1 cellular context compared by ENCODE assay signal in the genomic region with DNA sequence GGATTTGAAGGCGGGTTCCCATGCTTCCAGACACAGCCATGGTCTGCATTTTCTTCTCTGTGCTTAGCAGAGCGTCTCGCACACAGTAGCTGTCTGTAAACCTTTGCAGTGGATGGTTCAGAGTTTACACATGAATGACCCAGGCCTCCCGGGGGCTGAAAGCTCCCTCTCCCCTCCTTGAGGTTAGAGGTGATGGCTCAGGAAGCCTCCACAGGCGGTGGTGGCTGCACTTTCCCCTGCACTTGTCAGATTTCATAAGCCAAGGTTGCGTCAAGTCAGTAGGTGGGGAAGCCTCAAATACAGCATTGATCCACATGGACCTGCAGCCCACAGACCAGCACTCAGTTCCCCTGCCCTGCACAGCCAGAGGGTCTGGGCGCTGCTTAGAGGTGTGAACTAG.
TF ChIP-seq lines count a peak whose summit lies in the region.

No MANE protein-coding gene starts in this region.

TF ChIP-seq in GM23338, 12 proteins besides CTCF, POLR2A, EP300 and RAD21 (continued from another document):
- TF ChIP-seq, protein P1, sequence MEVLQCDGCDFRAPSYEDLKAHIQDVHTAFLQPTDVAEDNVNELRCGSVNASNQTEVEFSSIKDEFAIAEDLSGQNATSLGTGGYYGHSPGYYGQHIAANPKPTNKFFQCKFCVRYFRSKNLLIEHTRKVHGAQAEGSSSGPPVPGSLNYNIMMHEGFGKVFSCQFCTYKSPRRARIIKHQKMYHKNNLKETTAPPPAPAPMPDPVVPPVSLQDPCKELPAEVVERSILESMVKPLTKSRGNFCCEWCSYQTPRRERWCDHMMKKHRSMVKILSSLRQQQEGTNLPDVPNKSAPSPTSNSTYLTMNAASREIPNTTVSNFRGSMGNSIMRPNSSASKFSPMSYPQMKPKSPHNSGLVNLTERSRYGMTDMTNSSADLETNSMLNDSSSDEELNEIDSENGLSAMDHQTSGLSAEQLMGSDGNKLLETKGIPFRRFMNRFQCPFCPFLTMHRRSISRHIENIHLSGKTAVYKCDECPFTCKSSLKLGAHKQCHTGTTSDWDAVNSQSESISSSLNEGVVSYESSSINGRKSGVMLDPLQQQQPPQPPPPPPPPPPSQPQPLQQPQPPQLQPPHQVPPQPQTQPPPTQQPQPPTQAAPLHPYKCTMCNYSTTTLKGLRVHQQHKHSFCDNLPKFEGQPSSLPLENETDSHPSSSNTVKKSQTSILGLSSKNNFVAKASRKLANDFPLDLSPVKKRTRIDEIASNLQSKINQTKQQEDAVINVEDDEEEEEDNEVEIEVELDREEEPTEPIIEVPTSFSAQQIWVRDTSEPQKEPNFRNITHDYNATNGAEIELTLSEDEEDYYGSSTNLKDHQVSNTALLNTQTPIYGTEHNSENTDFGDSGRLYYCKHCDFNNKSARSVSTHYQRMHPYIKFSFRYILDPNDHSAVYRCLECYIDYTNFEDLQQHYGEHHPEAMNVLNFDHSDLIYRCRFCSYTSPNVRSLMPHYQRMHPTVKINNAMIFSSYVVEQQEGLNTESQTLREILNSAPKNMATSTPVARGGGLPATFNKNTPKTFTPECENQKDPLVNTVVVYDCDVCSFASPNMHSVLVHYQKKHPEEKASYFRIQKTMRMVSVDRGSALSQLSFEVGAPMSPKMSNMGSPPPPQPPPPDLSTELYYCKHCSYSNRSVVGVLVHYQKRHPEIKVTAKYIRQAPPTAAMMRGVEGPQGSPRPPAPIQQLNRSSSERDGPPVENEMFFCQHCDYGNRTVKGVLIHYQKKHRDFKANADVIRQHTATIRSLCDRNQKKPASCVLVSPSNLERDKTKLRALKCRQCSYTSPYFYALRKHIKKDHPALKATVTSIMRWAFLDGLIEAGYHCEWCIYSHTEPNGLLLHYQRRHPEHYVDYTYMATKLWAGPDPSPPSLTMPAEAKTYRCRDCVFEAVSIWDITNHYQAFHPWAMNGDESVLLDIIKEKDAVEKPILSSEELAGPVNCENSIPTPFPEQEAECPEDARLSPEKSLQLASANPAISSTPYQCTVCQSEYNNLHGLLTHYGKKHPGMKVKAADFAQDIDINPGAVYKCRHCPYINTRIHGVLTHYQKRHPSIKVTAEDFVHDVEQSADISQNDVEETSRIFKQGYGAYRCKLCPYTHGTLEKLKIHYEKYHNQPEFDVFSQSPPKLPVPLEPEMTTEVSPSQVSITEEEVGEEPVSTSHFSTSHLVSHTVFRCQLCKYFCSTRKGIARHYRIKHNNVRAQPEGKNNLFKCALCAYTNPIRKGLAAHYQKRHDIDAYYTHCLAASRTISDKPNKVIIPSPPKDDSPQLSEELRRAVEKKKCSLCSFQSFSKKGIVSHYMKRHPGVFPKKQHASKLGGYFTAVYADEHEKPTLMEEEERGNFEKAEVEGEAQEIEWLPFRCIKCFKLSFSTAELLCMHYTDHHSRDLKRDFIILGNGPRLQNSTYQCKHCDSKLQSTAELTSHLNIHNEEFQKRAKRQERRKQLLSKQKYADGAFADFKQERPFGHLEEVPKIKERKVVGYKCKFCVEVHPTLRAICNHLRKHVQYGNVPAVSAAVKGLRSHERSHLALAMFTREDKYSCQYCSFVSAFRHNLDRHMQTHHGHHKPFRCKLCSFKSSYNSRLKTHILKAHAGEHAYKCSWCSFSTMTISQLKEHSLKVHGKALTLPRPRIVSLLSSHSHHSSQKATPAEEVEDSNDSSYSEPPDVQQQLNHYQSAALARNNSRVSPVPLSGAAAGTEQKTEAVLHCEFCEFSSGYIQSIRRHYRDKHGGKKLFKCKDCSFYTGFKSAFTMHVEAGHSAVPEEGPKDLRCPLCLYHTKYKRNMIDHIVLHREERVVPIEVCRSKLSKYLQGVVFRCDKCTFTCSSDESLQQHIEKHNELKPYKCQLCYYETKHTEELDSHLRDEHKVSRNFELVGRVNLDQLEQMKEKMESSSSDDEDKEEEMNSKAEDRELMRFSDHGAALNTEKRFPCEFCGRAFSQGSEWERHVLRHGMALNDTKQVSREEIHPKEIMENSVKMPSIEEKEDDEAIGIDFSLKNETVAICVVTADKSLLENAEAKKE (CRISPR knock-in tag; IDR thresholded peaks at IDR 0.05): no peak
TF ChIP-seq in GM23338: peak in this region for 0.
